ENCODE assay signal across 1 cellular context in the genomic region with DNA sequence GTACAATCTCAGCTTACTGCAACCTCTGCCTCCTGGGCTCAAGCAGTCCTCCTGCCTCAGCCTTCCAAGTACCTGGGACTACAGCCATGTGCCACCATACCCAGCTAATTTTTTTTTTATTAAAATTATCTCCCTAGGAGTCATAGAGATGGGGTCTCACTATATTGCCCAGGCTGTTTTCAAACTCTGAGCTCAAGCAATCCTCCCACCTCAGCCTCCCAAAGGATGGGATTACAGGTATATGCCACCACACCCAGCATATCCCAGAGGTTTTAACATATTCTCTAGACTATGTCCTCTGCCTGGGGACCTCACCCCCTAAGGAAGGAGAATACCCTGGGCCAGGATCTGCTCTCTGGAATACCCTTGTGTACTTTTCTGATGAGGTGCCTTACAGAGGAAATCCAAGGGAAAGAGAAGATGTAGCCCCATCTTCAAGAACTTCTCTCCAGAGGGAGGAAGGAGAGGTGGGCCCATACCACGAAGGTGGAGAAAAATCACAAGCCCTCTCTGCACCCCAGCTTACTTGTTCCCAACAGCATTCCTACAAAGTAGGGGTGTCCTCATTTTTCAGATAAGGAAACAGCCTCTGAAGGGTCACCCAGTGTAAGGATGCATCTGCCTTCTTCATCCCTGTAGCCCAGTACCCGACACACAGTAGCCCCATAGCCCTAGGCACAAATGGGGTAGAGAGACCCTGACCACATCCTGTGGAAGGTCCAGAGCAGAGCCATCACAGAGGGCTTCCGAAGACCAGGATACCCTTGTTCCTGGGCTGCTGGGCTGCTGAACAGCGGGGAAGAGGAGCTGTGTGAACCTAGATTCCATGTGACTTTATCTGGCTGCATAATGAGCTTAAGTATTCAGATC.
TF ChIP-seq lines count a peak whose summit lies in the region.

No MANE protein-coding gene starts in this region.

TF ChIP-seq in IMR-90, 13 proteins besides CTCF, POLR2A, EP300 and RAD21 (continued from another document):
- TF ChIP-seq, protein P1, sequence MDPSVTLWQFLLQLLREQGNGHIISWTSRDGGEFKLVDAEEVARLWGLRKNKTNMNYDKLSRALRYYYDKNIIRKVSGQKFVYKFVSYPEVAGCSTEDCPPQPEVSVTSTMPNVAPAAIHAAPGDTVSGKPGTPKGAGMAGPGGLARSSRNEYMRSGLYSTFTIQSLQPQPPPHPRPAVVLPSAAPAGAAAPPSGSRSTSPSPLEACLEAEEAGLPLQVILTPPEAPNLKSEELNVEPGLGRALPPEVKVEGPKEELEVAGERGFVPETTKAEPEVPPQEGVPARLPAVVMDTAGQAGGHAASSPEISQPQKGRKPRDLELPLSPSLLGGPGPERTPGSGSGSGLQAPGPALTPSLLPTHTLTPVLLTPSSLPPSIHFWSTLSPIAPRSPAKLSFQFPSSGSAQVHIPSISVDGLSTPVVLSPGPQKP (IDR thresholded peaks at IDR 0.05; ENCODE audit: borderline replicate concordance, low read depth, low read length) = no peak
- no peak for TF ChIP-seq RCOR1 (IDR thresholded peaks at IDR 0.05; ENCODE audit: insufficient replicate concordance, low read length)
- no peak for TF ChIP-seq SMC3 (IDR thresholded peaks at IDR 0.05; ENCODE audit: low read depth, low read length)
